In the genomic region with DNA sequence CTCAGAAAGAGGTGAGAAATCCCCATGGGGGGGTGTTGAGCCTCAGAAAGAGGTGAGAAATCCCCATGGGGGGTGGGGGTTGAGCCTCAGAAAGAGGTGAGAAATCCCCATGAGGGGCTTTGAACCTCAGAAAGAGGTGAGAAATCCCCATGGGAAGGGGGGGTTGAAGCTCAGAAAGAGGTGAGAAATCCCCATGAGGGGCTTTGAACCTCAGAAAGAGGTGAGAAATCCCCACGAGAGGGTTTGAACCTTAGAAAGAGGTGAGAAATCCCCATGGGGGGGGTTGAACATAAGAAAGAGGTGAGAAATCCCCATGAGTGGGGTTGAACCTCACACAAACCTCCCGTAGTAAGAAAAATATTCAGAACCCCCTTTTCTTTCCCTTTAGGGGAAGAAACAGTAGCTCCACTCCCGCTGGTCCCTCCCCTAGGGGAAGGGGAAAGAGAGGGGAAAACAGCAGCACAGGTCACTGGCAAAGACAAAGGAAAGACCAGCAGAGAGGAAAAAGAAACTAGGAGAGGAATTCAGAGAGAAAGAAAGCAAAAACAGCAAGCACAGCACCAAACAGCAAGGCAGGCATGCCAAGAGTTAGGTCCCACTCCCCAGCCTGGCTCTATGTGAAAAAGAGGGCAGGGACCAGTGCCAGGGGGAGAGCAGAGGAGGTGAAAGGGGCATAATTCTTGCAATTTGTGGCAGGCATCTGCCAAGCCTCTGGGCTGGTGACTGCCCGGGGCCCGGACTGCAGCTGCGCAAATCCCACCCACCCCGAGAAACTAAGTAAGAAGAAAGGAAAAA, we compare ENCODE assay signal across 13 cellular contexts. TPM values are rescaled to one million over a fixed set of nuclear protein-coding genes. Genes with fewer than 3 reads are reported as not detected.
DNase-seq lines count a peak whose midpoint lies in the region; ATAC-seq, FAIRE-seq and TF ChIP-seq lines count a peak whose summit lies in the region.
"Had no signal": no experiment of that assay in that cellular context is flagged by ENCODE, and none has a peak within 500 bp of the region (broad histone marks: within the 10 kb centered on the region; RNA-seq: fewer than 3 reads in every experiment).

No MANE protein-coding gene starts in this region.

- TF ChIP-seq CTCF in H9 (conservative IDR thresholded peaks at IDR 0.05) (no peak), astrocyte (IDR thresholded peaks at IDR 0.05; ENCODE audit: insufficient read depth, low read depth, low read length) (no peak)

- no peak overlapping the region for H4K5ac ChIP-seq in H9 (ENCODE audit: insufficient read length, low read depth, low read length)

- ATAC-seq in natural killer cell treated with Interleukin-12 subunit alpha and Interleukin-12 subunit beta and Interleukin-15 and Interleukin-18, amount 100 ng/mL, for 72 hours: peak; percentile 25 to 71
- ATAC-seq: A549, lower lobe of right lung had no signal

- H3K4me2 ChIP-seq in H9 (ENCODE audit: insufficient read depth, insufficient read length, low read length): no peak overlapping the region
- peak overlapping the region; percentile 44 for H3K4me2 ChIP-seq in astrocyte (ENCODE audit: low read length)
- H3K4me2 ChIP-seq: A549 had no signal

- no peaks in the 10 kb centered on the region for H3K79me1 ChIP-seq in H9 (ENCODE audit: insufficient read depth, low read depth, low read length, poor library complexity, severe bottlenecking)

- no peak overlapping the region for H3K4me3 ChIP-seq in astrocyte (ENCODE audit: insufficient read depth, low read depth, low read length)
- H3K4me3 ChIP-seq: A549, lower lobe of right lung, Peyer's patch had no signal

- H3K9ac ChIP-seq in H9 (ENCODE audit: extremely low read depth, insufficient read length, low read length) (no peak overlapping the region), astrocyte (ENCODE audit: low read length) (no peak overlapping the region)

- H3K23me2 ChIP-seq in H9 (ENCODE audit: insufficient read length, low read depth, low read length, poor library complexity, severe bottlenecking): peaks cover 3% of the 10 kb centered on the region

- no peak overlapping the region for H2AK5ac ChIP-seq in H9 (ENCODE audit: insufficient read length, low read length)

- H4K20me1 ChIP-seq in H9 (ENCODE audit: control insufficient read depth, insufficient read depth, insufficient read length) (no peaks in the 10 kb centered on the region), astrocyte (ENCODE audit: insufficient read depth, low read length) (no peaks in the 10 kb centered on the region)

- H3K9me3 Mint-ChIP-seq in activated CD4-positive, alpha-beta T cell treated with anti-CD3 and anti-CD28 coated beads, Interleukin-2, amount 10 ng/mL, durations not matched to agents 7 days and 5 days: peaks cover 2% of the 10 kb centered on the region
- H3K9me3 Mint-ChIP-seq in H9 (peaks cover 6 to 9% of the 10 kb centered on the region in 2 experiments), astrocyte (ENCODE audit: unreplicated experiment) (peaks cover 6% of the 10 kb centered on the region)
- H3K9me3 Mint-ChIP-seq in natural killer cell treated with Interleukin-12 subunit alpha and Interleukin-12 subunit beta and Interleukin-15 and Interleukin-18, amount 100 ng/mL, for 72 hours: no peaks in the 10 kb centered on the region

- H3K9me3 ChIP-seq in H9 (ENCODE audit: control insufficient read depth, low read depth, low read length) (no peaks in the 10 kb centered on the region), astrocyte (ENCODE audit: insufficient read depth, low read depth, low read length) (no peaks in the 10 kb centered on the region)
- H3K9me3 ChIP-seq: A549, lower lobe of right lung, Peyer's patch had no signal

- no peak overlapping the region for H3K23ac ChIP-seq in H9 (ENCODE audit: insufficient read length, low read depth, low read length)

- CTCF ChIA-PET in activated CD4-positive, alpha-beta T cell treated with anti-CD3 and anti-CD28 coated beads, Interleukin-2, amount 10 ng/mL, durations not matched to agents 7 days and 5 days (lab: Charles Lee): no interaction called here

- H4K91ac ChIP-seq in H9 (ENCODE audit: insufficient read length, low read depth, low read length): no peak overlapping the region

- H2AFZ ChIP-seq in H9 (ENCODE audit: low read length) (no peak overlapping the region), astrocyte (ENCODE audit: low read depth, low read length) (no peak overlapping the region)

- H2BK120ac ChIP-seq in H9 (ENCODE audit: low read depth, low read length, poor library complexity, severe bottlenecking): peak overlapping the region; percentile 69

- H3K27me3 ChIP-seq in H9 (ENCODE audit: insufficient read depth, low read length): no peaks in the 10 kb centered on the region
- H3K27me3 ChIP-seq in astrocyte (ENCODE audit: insufficient read depth, low read length): no peaks in the 10 kb centered on the region
- H3K27me3 ChIP-seq: Peyer's patch had no signal

- no peak overlapping the region for H3K56ac ChIP-seq in H9 (ENCODE audit: insufficient read length, low read depth, low read length)

- H3K27ac Mint-ChIP-seq in activated CD4-positive, alpha-beta T cell treated with anti-CD3 and anti-CD28 coated beads, Interleukin-2, amount 10 ng/mL, durations not matched to agents 7 days and 5 days: no peak overlapping the region
- H3K27ac Mint-ChIP-seq in H9: peak overlapping the region; percentile 85 to 91 (median 86)
- peak overlapping the region; percentile 85 for H3K27ac Mint-ChIP-seq in astrocyte (ENCODE audit: unreplicated experiment)
- H3K27ac Mint-ChIP-seq in natural killer cell treated with Interleukin-12 subunit alpha and Interleukin-12 subunit beta and Interleukin-15 and Interleukin-18, amount 100 ng/mL, for 72 hours: peak overlapping the region; percentile 77 to 86

- H3K79me2 ChIP-seq in H9 (ENCODE audit: insufficient read depth, low read length): no peaks in the 10 kb centered on the region
- no peaks in the 10 kb centered on the region for H3K79me2 ChIP-seq in astrocyte (ENCODE audit: insufficient read depth, low read length)

- peaks cover 11% of the 10 kb centered on the region for H3K4me1 Mint-ChIP-seq in activated CD4-positive, alpha-beta T cell treated with anti-CD3 and anti-CD28 coated beads, Interleukin-2, amount 10 ng/mL, durations not matched to agents 7 days and 5 days
- H3K4me1 Mint-ChIP-seq in H9: peaks cover 43 to 46% of the 10 kb centered on the region in 2 experiments
- H3K4me1 Mint-ChIP-seq in astrocyte (ENCODE audit: low read depth, unreplicated experiment): peaks cover 32% of the 10 kb centered on the region
- H3K4me1 Mint-ChIP-seq in natural killer cell treated with Interleukin-12 subunit alpha and Interleukin-12 subunit beta and Interleukin-15 and Interleukin-18, amount 100 ng/mL, for 72 hours (ENCODE audit: low read depth in 2 of 2): peaks cover 48 to 62% of the 10 kb centered on the region in 2 donors

- no peak overlapping the region for H4K8ac ChIP-seq in H9 (replicated peaks; ENCODE audit: insufficient read length, low read depth, low read length)

- no peak overlapping the region for H3K4ac ChIP-seq in H9 (ENCODE audit: low read depth, low read length)

- H2BK20ac ChIP-seq in H9 (ENCODE audit: low read depth, low read length, poor library complexity, severe bottlenecking): no peak overlapping the region

- H3K4me1 ChIP-seq in H9 (ENCODE audit: insufficient read depth, low read length): peaks cover 2% of the 10 kb centered on the region; the same call in 1 of the 2 replicates
- H3K4me1 ChIP-seq in astrocyte (ENCODE audit: insufficient read depth, low read length): peaks cover 7% of the 10 kb centered on the region
- H3K4me1 ChIP-seq: A549, lower lobe of right lung, Peyer's patch had no signal

- H3K18ac ChIP-seq in H9 (ENCODE audit: insufficient read length, low read depth, low read length): no peak overlapping the region

- no peak overlapping the region for H3T11ph ChIP-seq in H9 (ENCODE audit: low read length)

- H2BK12ac ChIP-seq in H9 (ENCODE audit: insufficient read length, low read depth, low read length): peak overlapping the region; percentile 33

- H3K36me3 ChIP-seq in astrocyte (ENCODE audit: insufficient read depth, low read length): no peaks in the 10 kb centered on the region
- H3K36me3 ChIP-seq: lower lobe of right lung, Peyer's patch had no signal

- no peak overlapping the region for H2BK5ac ChIP-seq in H9 (ENCODE audit: insufficient read length, low read length)

- H3K14ac ChIP-seq in H9 (ENCODE audit: insufficient read depth, low read length): no peak overlapping the region; the same call in 1 of the 2 replicates

- POLR2A ChIA-PET in activated CD4-positive, alpha-beta T cell treated with anti-CD3 and anti-CD28 coated beads, Interleukin-2, amount 10 ng/mL, durations not matched to agents 7 days and 5 days (lab: Charles Lee): no interaction called here

- no peak for FAIRE-seq in astrocyte (lab: Jason Lieb, UNC)
- FAIRE-seq: A549 had no signal

- WGBS in H9 (ENCODE audit: extremely low coverage, insufficient read length, low lambda C conversion rate): no CpG with 5 or more reads among the region's 7 CpGs

- peak overlapping the region; percentile 65 for H3K27ac ChIP-seq in H9 (ENCODE audit: insufficient read length, low read depth, low read length)
- no peak overlapping the region for H3K27ac ChIP-seq in astrocyte (ENCODE audit: low read depth, low read length)
- H3K27ac ChIP-seq: A549, lower lobe of right lung, Peyer's patch had no signal

- peaks cover 2% of the 10 kb centered on the region for H3K27me3 Mint-ChIP-seq in activated CD4-positive, alpha-beta T cell treated with anti-CD3 and anti-CD28 coated beads, Interleukin-2, amount 10 ng/mL, durations not matched to agents 7 days and 5 days
- H3K27me3 Mint-ChIP-seq in H9 (ENCODE audit: low read depth): no peaks in the 10 kb centered on the region; the same call in 1 of the 2 replicates
- no peaks in the 10 kb centered on the region for H3K27me3 Mint-ChIP-seq in astrocyte (ENCODE audit: low read depth, unreplicated experiment)
- H3K27me3 Mint-ChIP-seq in natural killer cell treated with Interleukin-12 subunit alpha and Interleukin-12 subunit beta and Interleukin-15 and Interleukin-18, amount 100 ng/mL, for 72 hours: no peaks in the 10 kb centered on the region

- no peak overlapping the region for H2BK15ac ChIP-seq in H9 (ENCODE audit: low read depth, low read length)

- peak; percentile 10 for DNase-seq in activated CD4-positive, alpha-beta T cell treated with anti-CD3 and anti-CD28 coated beads for 48 hours
- no peak for DNase-seq in activated CD4-positive, alpha-beta T cell treated with anti-CD3 and anti-CD28 coated beads, Interleukin-2, amount 10 ng/mL, durations not matched to agents 7 days and 5 days
- DNase-seq in H9 (no peak), astrocyte (ENCODE audit: low read depth) (no peak), putamen (ENCODE audit: low spot score) (no peak), H4 (ENCODE audit: low spot score) (no peak), NOMO-1 (lab: John Stamatoyannopoulos, UW; ENCODE audit: unreplicated experiment in 2 of 2) (no peak)
- DNase-seq in natural killer cell treated with Interleukin-12 subunit alpha and Interleukin-12 subunit beta and Interleukin-15 and Interleukin-18, amount 100 ng/mL, for 72 hours (ENCODE audit: low spot score): peak; percentile 73
- DNase-seq: GF-D8, IMR-90, lower lobe of right lung, Peyer's patch had no signal

- H3K36me3 Mint-ChIP-seq in activated CD4-positive, alpha-beta T cell treated with anti-CD3 and anti-CD28 coated beads, Interleukin-2, amount 10 ng/mL, durations not matched to agents 7 days and 5 days (ENCODE audit: low read depth): no peaks in the 10 kb centered on the region
- peaks cover 0 to 2% (median 0%) of the 10 kb centered on the region in 3 experiments; a peak in 4 of 7 replicates for H3K36me3 Mint-ChIP-seq in H9 (ENCODE audit: insufficient read depth in 1 of 3, low read depth in 3 of 3)
- H3K36me3 Mint-ChIP-seq in astrocyte (ENCODE audit: low read depth, unreplicated experiment): no peaks in the 10 kb centered on the region
- H3K36me3 Mint-ChIP-seq in natural killer cell treated with Interleukin-12 subunit alpha and Interleukin-12 subunit beta and Interleukin-15 and Interleukin-18, amount 100 ng/mL, for 72 hours: peaks cover 19% of the 10 kb centered on the region

- H3K4me3 Mint-ChIP-seq in activated CD4-positive, alpha-beta T cell treated with anti-CD3 and anti-CD28 coated beads, Interleukin-2, amount 10 ng/mL, durations not matched to agents 7 days and 5 days: no peak overlapping the region
- H3K4me3 Mint-ChIP-seq in H9: peak overlapping the region in 1 of 2 experiments; percentile 32; a peak in 1 of 5 replicates
- no peak overlapping the region for H3K4me3 Mint-ChIP-seq in astrocyte (ENCODE audit: unreplicated experiment)
- peak overlapping the region; percentile 43 for H3K4me3 Mint-ChIP-seq in natural killer cell treated with Interleukin-12 subunit alpha and Interleukin-12 subunit beta and Interleukin-15 and Interleukin-18, amount 100 ng/mL, for 72 hours

RNA-seq across cellular contexts. Expression of a gene that starts 14.9 kb away (rescaled TPM):
- 10 to 100 TPM; 24.1 to 25.4 TPM for total RNA-seq in activated CD4-positive, alpha-beta T cell treated with anti-CD3 and anti-CD28 coated beads, Interleukin-2, amount 10 ng/mL, durations not matched to agents 7 days and 5 days
- total RNA-seq in H9 (2021): 18.7 and 19.5 TPM in 2 replicates
- 45.0 and 48.7 TPM in 2 replicates for total RNA-seq in astrocyte
- 10 to 100 TPM; 19.0 to 21.6 TPM for total RNA-seq in natural killer cell treated with Interleukin-12 subunit alpha and Interleukin-12 subunit beta and Interleukin-15 and Interleukin-18, amount 100 ng/mL, for 72 hours
- 16.0 and 22.1 TPM in 2 replicates for total RNA-seq in H4 (2014; rRNA removed; shearing (Covaris generic))

RNA-seq across cellular contexts. Expression of a gene that starts 58.1 kb away (rescaled TPM):
- total RNA-seq in activated CD4-positive, alpha-beta T cell treated with anti-CD3 and anti-CD28 coated beads, Interleukin-2, amount 10 ng/mL, durations not matched to agents 7 days and 5 days: 10 to 100 TPM; 25.4 to 27.8 TPM
- total RNA-seq in H9 (2021) (55.8 and 56.9 TPM in 2 replicates), astrocyte (45.7 and 47.3 TPM in 2 replicates)
- 10 to 100 TPM; 52.7 to 59.1 TPM for total RNA-seq in natural killer cell treated with Interleukin-12 subunit alpha and Interleukin-12 subunit beta and Interleukin-15 and Interleukin-18, amount 100 ng/mL, for 72 hours
- 11.7 and 12.2 TPM in 2 replicates for total RNA-seq in H4 (2014; rRNA removed; shearing (Covaris generic))

Comparison
In these comparisons a context has a peak if more than half of its experiments do, and no peak if none do; other contexts are left out.
1. DNase-seq: peak in activated CD4-positive, alpha-beta T cell treated with anti-CD3 and anti-CD28 coated beads for 48 hours (single experiment) and natural killer cell treated with Interleukin-12 subunit alpha and Interleukin-12 subunit beta and Interleukin-15 and Interleukin-18, amount 100 ng/mL, for 72 hours (single experiment); none in activated CD4-positive, alpha-beta T cell treated with anti-CD3 and anti-CD28 coated beads, Interleukin-2, amount 10 ng/mL, durations not matched to agents 7 days and 5 days (single experiment), H9 (single experiment), astrocyte (single experiment), putamen (single experiment), H4 (single experiment) and NOMO-1 (0 of 2).